In the genomic region with DNA sequence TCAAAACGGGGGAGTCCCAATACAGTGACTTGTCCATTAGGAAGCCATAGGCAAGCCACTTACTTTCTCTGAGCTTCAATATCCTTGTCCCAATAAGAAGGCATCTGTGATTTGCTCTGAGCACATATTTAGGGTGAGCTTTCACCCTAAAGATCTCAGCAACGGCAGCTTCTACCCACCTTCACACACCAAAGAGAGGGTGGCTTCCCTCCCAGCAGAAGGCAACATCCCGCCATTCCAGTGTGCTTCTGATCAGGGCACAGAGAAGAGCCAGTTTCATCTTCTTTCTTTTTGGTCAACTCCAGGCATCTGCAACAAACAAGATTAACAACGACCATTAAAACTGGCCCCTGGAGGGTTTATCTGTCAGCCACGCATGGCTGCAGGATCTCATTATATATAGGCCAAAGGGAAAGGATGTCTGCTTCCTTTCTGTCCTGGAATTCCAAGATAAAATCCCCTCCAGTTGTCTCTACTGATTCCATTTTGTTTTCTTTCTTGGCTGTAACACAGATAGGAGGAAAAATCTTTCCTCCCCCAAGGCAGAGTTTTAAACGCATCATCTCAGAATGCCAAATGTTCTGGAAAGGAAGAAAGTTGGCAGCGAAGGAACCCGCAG, we compare ENCODE assay signal across 13 cellular contexts.
DNase-seq lines count a peak whose midpoint lies in the region; ATAC-seq and TF ChIP-seq lines count a peak whose summit lies in the region.
"Had no signal": no experiment of that assay in that cellular context is flagged by ENCODE, and none has a peak within 500 bp of the region (broad histone marks: within the 10 kb centered on the region; RNA-seq: fewer than 3 reads in every experiment).

No MANE protein-coding gene starts in this region.

- DNase-seq in T-helper 1 cell (no peak), NCI-H82 treated with DMSO at 0.1 percent for 48 hours (lab: John Stamatoyannopoulos, UW; ENCODE audit: unreplicated experiment) (peak; percentile 14), NCI-H524 treated with DMSO at 0.1 percent for 48 hours (lab: John Stamatoyannopoulos, UW) (no peak), CD1c-positive myeloid dendritic cell (ENCODE audit: extremely low spot score) (no peak)
- DNase-seq: body of pancreas, erythroblast, mesenchymal stem cell, NCI-H187 treated with DMSO at 0.1 percent for 48 hours had no signal

- no peak overlapping the region for H3K4me3 ChIP-seq in neutrophil (ENCODE audit: low read depth in 1 of 2, low read length in 1 of 2)
- H3K4me3 ChIP-seq: body of pancreas had no signal

- peaks cover 29% of the 10 kb centered on the region for H3K4me1 Mint-ChIP-seq in T-helper 1 cell treated with Interleukin-12 subunit alpha and Interleukin-12 subunit beta and Interleukin-4 antibody, amounts not matched to agents 30 μg/mL and 1 μg/mL, for 36 hours (ENCODE audit: low read depth)
- peaks cover 24% of the 10 kb centered on the region for H3K4me1 Mint-ChIP-seq in dendritic cell treated with granulocyte-macrophage colony-stimulating factor and Interleukin-4, amounts not matched to agents 40 ng/mL and 50 ng/mL, for 4 days (ENCODE audit: low read depth)

- no peaks in the 10 kb centered on the region for H3K27me3 Mint-ChIP-seq in T-helper 1 cell treated with Interleukin-12 subunit alpha and Interleukin-12 subunit beta and Interleukin-4 antibody, amounts not matched to agents 30 μg/mL and 1 μg/mL, for 36 hours (ENCODE audit: low read depth)
- H3K27me3 Mint-ChIP-seq in dendritic cell treated with granulocyte-macrophage colony-stimulating factor and Interleukin-4, amounts not matched to agents 40 ng/mL and 50 ng/mL, for 4 days: peaks cover 4% of the 10 kb centered on the region

- H3K36me3 ChIP-seq in neutrophil: no peaks in the 10 kb centered on the region
- H3K36me3 ChIP-seq: thoracic aorta had no signal

- H3K27me3 ChIP-seq in neutrophil: no peaks in the 10 kb centered on the region
- H3K27me3 ChIP-seq: body of pancreas had no signal

- peak overlapping the region; percentile 73 for H3K4me3 Mint-ChIP-seq in T-helper 1 cell treated with Interleukin-12 subunit alpha and Interleukin-12 subunit beta and Interleukin-4 antibody, amounts not matched to agents 30 μg/mL and 1 μg/mL, for 36 hours
- H3K4me3 Mint-ChIP-seq in dendritic cell treated with granulocyte-macrophage colony-stimulating factor and Interleukin-4, amounts not matched to agents 40 ng/mL and 50 ng/mL, for 4 days: no peak overlapping the region

- H3K27ac Mint-ChIP-seq in T-helper 1 cell treated with Interleukin-12 subunit alpha and Interleukin-12 subunit beta and Interleukin-4 antibody, amounts not matched to agents 30 μg/mL and 1 μg/mL, for 36 hours: peak overlapping the region; percentile 89
- peak overlapping the region; percentile 94 for H3K27ac Mint-ChIP-seq in dendritic cell treated with granulocyte-macrophage colony-stimulating factor and Interleukin-4, amounts not matched to agents 40 ng/mL and 50 ng/mL, for 4 days

- H3K9me3 ChIP-seq in neutrophil: no peaks in the 10 kb centered on the region
- H3K9me3 ChIP-seq: body of pancreas, thoracic aorta had no signal

- H3K36me3 Mint-ChIP-seq in T-helper 1 cell treated with Interleukin-12 subunit alpha and Interleukin-12 subunit beta and Interleukin-4 antibody, amounts not matched to agents 30 μg/mL and 1 μg/mL, for 36 hours (ENCODE audit: low read depth): peaks cover 7% of the 10 kb centered on the region
- no peaks in the 10 kb centered on the region for H3K36me3 Mint-ChIP-seq in dendritic cell treated with granulocyte-macrophage colony-stimulating factor and Interleukin-4, amounts not matched to agents 40 ng/mL and 50 ng/mL, for 4 days (ENCODE audit: low read depth)

- H3K27ac ChIP-seq in neutrophil: peak overlapping the region; percentile 91

- intact Hi-C loops in dendritic cell treated with granulocyte-macrophage colony-stimulating factor and Interleukin-4, amounts not matched to agents 40 ng/mL and 50 ng/mL, for 4 days (cut with micrococcal nuclease): loop anchor here (5.0 kb wide), 1 partner anchor 60 kb away; no protein-coding TSS in a partner anchor

- H3K4me1 ChIP-seq in neutrophil (ENCODE audit: control insufficient read depth in 1 of 2, insufficient read depth in 1 of 2, low read depth in 1 of 2, low read length in 1 of 2): peaks cover 23% of the 10 kb centered on the region in 2 experiments

- no peak for TF ChIP-seq CTCF in neutrophil (IDR thresholded peaks at IDR 0.05)

- ATAC-seq in HG02981 (IDR thresholded peaks at IDR 0.05; ENCODE audit: unreplicated experiment): no peak

- H3K9me3 Mint-ChIP-seq in T-helper 1 cell treated with Interleukin-12 subunit alpha and Interleukin-12 subunit beta and Interleukin-4 antibody, amounts not matched to agents 30 μg/mL and 1 μg/mL, for 36 hours: no peaks in the 10 kb centered on the region
- H3K9me3 Mint-ChIP-seq in dendritic cell treated with granulocyte-macrophage colony-stimulating factor and Interleukin-4, amounts not matched to agents 40 ng/mL and 50 ng/mL, for 4 days: no peaks in the 10 kb centered on the region
